9 cellular contexts compared by ENCODE assay signal in the genomic region with DNA sequence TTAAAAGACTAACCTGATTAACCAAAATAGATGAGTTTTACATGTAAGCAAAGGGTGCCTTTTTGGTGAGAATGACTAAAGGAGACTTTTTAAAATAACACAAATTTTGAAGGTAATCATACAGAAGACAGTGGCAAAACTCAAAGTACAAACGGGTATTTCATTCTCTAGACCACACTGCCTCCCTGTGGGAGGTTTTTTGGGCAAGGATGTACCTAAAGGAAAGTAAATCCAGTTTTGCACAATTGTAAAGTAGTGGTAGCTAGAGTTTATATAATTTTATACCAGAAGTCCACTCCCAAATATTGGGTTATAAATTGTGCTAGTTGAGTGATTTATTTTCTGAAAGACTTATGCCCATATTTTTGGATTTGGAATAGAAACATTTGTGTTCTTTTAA.
DNase-seq lines count a peak whose midpoint lies in the region; TF ChIP-seq lines count a peak whose summit lies in the region.
"Had no signal": no experiment of that assay in that cellular context is flagged by ENCODE, and none has a peak within 500 bp of the region (broad histone marks: within the 10 kb centered on the region; RNA-seq: fewer than 3 reads in every experiment).

No MANE protein-coding gene starts in this region.

- H3K9me3 ChIP-seq in smooth muscle cell (replicated peaks; ENCODE audit: low read depth) = no peaks in the 10 kb centered on the region

- H3K27ac ChIP-seq in smooth muscle cell (ENCODE audit: low read depth) = no peak overlapping the region
- H3K27ac ChIP-seq: skin epidermis had no signal

- H4K20me1 ChIP-seq in smooth muscle cell (ENCODE audit: low read depth) = no peaks in the 10 kb centered on the region

- H3K4me3 ChIP-seq in smooth muscle cell = no peak overlapping the region
- H3K4me3 ChIP-seq: skin epidermis had no signal

- 24% methylated on average over 1 of the region's 1 CpG for WGBS in smooth muscle cell (ENCODE audit: low lambda C conversion rate)

- DNase-seq in DMS 273 (lab: John Stamatoyannopoulos, UW; ENCODE audit: unreplicated experiment) = peak; percentile 43
- no peak for DNase-seq in DMS 273 treated with DMSO at 0.1 percent for 48 hours (lab: John Stamatoyannopoulos, UW)
- peak; percentile 1 for DNase-seq in NCI-H460 (ENCODE audit: extremely low read depth, low read depth)
- DNase-seq in epidermal melanocyte (ENCODE audit: insufficient read length, low spot score) = peak; percentile 18
- no peak for DNase-seq in smooth muscle cell (lab: John Stamatoyannopoulos, UW; ENCODE audit: unreplicated experiment)
- no peak for DNase-seq in stimulated activated CD8-positive, alpha-beta memory T cell treated with anti-CD3 and anti-CD28 coated beads, Interleukin-4, amount 100 ng/mL, for 48 hours
- DNase-seq in NCI-H1694 (lab: John Stamatoyannopoulos, UW) = no peak
- no peak for DNase-seq in 8988T

- H3K27me3 ChIP-seq in smooth muscle cell (ENCODE audit: low read depth) = no peaks in the 10 kb centered on the region

- peaks cover 3% of the 10 kb centered on the region for H3K4me1 ChIP-seq in smooth muscle cell (ENCODE audit: low read depth)

- H2AFZ ChIP-seq in smooth muscle cell (ENCODE audit: low read depth) = peak overlapping the region; percentile 68

- H3K4me2 ChIP-seq in smooth muscle cell = no peak overlapping the region

- peak; percentile 82 for TF ChIP-seq CTCF in smooth muscle cell (IDR thresholded peaks at IDR 0.05; ENCODE audit: borderline replicate concordance, insufficient read depth, poor library complexity, severe bottlenecking)

- H3F3A ChIP-seq in smooth muscle cell (ENCODE audit: low read depth) = no peaks in the 10 kb centered on the region

- H3K9ac ChIP-seq in smooth muscle cell (ENCODE audit: low read depth) = no peak overlapping the region

- H3K79me2 ChIP-seq in smooth muscle cell (ENCODE audit: low read depth) = no peaks in the 10 kb centered on the region

- H3K36me3 ChIP-seq in smooth muscle cell (ENCODE audit: low read depth) = no peaks in the 10 kb centered on the region

Comparison
In these comparisons a context has a peak if more than half of its experiments do, and no peak if none do; other contexts are left out.
1. DNase-seq: peak in DMS 273 (single experiment), NCI-H460 (single experiment) and epidermal melanocyte (single experiment); none in DMS 273 treated with DMSO at 0.1 percent for 48 hours (single experiment), smooth muscle cell (single experiment), stimulated activated CD8-positive, alpha-beta memory T cell treated with anti-CD3 and anti-CD28 coated beads, Interleukin-4, amount 100 ng/mL, for 48 hours (single experiment), NCI-H1694 (single experiment) and 8988T (single experiment).